ENCODE assay signal across 8 cellular contexts in the genomic region with DNA sequence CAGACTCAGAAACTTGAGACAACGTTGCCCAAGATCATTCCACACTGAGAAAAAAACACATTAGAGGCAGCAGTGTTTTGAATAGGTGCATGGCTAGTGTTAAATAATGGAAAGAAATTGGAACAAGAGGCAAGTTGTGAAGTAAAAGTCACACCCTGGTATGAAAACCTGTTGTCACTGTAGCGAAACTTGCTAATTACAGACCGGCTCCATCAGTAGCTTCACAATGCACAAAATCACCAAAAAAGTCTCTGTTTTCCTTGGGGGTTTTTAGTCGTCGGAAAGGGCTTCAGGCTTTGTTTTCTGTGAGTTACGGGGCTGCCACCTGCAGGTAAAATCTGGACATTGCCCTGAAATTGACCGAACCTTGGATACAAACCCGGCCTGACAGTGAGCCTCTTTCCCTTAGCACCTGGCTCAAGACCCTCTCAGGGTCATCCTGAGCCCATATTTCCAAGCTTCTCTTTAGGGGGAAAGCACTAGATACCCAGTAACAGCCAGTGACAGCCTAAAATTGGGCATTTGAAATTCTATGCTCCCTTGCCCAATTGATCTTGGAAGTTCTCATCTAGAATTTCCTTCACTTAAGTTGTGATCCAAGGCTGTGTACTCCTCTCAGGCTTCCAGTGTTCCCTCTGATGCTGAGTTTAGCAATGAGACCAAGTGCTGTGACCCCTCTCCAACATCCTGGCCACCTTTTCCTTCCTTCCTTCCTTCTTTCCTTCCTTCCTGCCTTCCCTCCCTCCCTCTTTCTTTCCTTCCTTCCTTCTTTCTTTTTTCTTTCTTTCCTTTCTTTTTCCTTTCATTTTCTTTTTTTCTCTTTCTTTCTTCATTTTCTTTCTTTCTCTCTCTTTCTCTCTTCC. TPM values are rescaled to one million over a fixed set of nuclear protein-coding genes. Genes with fewer than 3 reads are reported as not detected.
DNase-seq lines count a peak whose midpoint lies in the region; ATAC-seq and TF ChIP-seq lines count a peak whose summit lies in the region.

No MANE protein-coding gene starts in this region.

- H3K4me3 Mint-ChIP-seq in IgD-negative memory B cell, result peak overlapping the region in 3 of 4 donors; percentile 39 to 66 (median 39)
- peak overlapping the region; percentile 23 to 79 (median 57) for H3K4me3 Mint-ChIP-seq in naive thymus-derived CD8-positive, alpha-beta T cell
- peak overlapping the region; percentile 57 for H3K4me3 Mint-ChIP-seq in stimulated activated naive CD8-positive, alpha-beta T cell treated with anti-CD3 and anti-CD28 coated beads, Interleukin-15, Interleukin-2, amounts not matched to agents 100 ng/mL and 50 ng/mL, for 24 hours

- no peak overlapping the region for H3K4me3 ChIP-seq in OCI-LY1 (ENCODE audit: low read depth, low read length, poor library complexity, severe bottlenecking)
- peak overlapping the region in 3 of 4 donors; percentile 2 to 54 (median 15) for H3K4me3 ChIP-seq in esophagus squamous epithelium

- no peaks in the 10 kb centered on the region for H3F3A ChIP-seq in OCI-LY1 (ENCODE audit: insufficient read depth, low read length)

- peak; percentile 83 to 94 for ATAC-seq in naive thymus-derived CD8-positive, alpha-beta T cell

- H3K27me3 Mint-ChIP-seq in IgD-negative memory B cell, result no peaks in the 10 kb centered on the region
- no peaks in the 10 kb centered on the region for H3K27me3 Mint-ChIP-seq in naive thymus-derived CD8-positive, alpha-beta T cell
- H3K27me3 Mint-ChIP-seq in stimulated activated naive CD8-positive, alpha-beta T cell treated with anti-CD3 and anti-CD28 coated beads, Interleukin-15, Interleukin-2, amounts not matched to agents 100 ng/mL and 50 ng/mL, for 24 hours, result peaks cover 7% of the 10 kb centered on the region

- POLR2A ChIA-PET in naive thymus-derived CD8-positive, alpha-beta T cell (lab: Charles Lee), result interaction anchor here (0.6 to 2.0 kb wide), 11 partner anchors 19 to 339 kb away, joined by 3 to 9 read pairs (median 3); a partner anchor contains a TSS

- 0 to 1% methylated on average over 8 of the region's 8 CpGs for WGBS in esophagus squamous epithelium, 2 donors

- H2AFZ ChIP-seq in OCI-LY1 (ENCODE audit: low read length), result no peak overlapping the region

- H3K9me2 ChIP-seq in OCI-LY1 (ENCODE audit: low read depth, low read length), result no peaks in the 10 kb centered on the region

- no peaks in the 10 kb centered on the region for H3K79me2 ChIP-seq in OCI-LY1 (ENCODE audit: insufficient read depth, low read length)

- peak overlapping the region; percentile 21; the same call in 1 of the 2 replicates for H3K4me2 ChIP-seq in OCI-LY1 (ENCODE audit: low read length)

- no peaks in the 10 kb centered on the region for H3K9me3 Mint-ChIP-seq in IgD-negative memory B cell
- H3K9me3 Mint-ChIP-seq in naive thymus-derived CD8-positive, alpha-beta T cell, result no peaks in the 10 kb centered on the region
- no peaks in the 10 kb centered on the region for H3K9me3 Mint-ChIP-seq in stimulated activated naive CD8-positive, alpha-beta T cell treated with anti-CD3 and anti-CD28 coated beads, Interleukin-15, Interleukin-2, amounts not matched to agents 100 ng/mL and 50 ng/mL, for 24 hours

- peak; percentile 80 for TF ChIP-seq CTCF in GM10266 (IDR thresholded peaks at IDR 0.05; ENCODE audit: control insufficient read depth, insufficient read depth, low read depth, missing control alignments)
- TF ChIP-seq CTCF in OCI-LY1 (IDR thresholded peaks at IDR 0.05; ENCODE audit: low read length), result peak; percentile 78
- peak; percentile 50 to 91 (median 80) for TF ChIP-seq CTCF in esophagus squamous epithelium (IDR thresholded peaks at IDR 0.05)

- H3K4me1 Mint-ChIP-seq in IgD-negative memory B cell, result peaks cover 10 to 14% (median 11%) of the 10 kb centered on the region in 3 donors
- H3K4me1 Mint-ChIP-seq in naive thymus-derived CD8-positive, alpha-beta T cell, result peaks cover 10 to 25% (median 22%) of the 10 kb centered on the region in 4 donors
- peaks cover 20% of the 10 kb centered on the region for H3K4me1 Mint-ChIP-seq in stimulated activated naive CD8-positive, alpha-beta T cell treated with anti-CD3 and anti-CD28 coated beads, Interleukin-15, Interleukin-2, amounts not matched to agents 100 ng/mL and 50 ng/mL, for 24 hours (ENCODE audit: low read depth)

- no peaks in the 10 kb centered on the region for H4K20me1 ChIP-seq in OCI-LY1 (ENCODE audit: insufficient read depth, low read length)

- H3K9me3 ChIP-seq in OCI-LY1 (ENCODE audit: low read length) (no peaks in the 10 kb centered on the region), esophagus squamous epithelium (no peaks in the 10 kb centered on the region)

- DNase-seq in GM10266 (ENCODE audit: extremely low spot score) (peak; percentile 76), activated T-cell treated with anti-CD3 and anti-CD28 coated beads for 24 hours (ENCODE audit: low read depth) (peak; percentile 60), esophagus squamous epithelium (lab: John Stamatoyannopoulos, UW) (no peak), cortex of kidney (lab: John Stamatoyannopoulos, UW) (no peak)
- peak; percentile 44 to 86 (median 76) for DNase-seq in naive thymus-derived CD8-positive, alpha-beta T cell

- peak overlapping the region in 1 of 3 donors; percentile 53 for H3K27ac Mint-ChIP-seq in IgD-negative memory B cell
- peak overlapping the region in 9 of 10 donors; percentile 1 to 72 (median 44) for H3K27ac Mint-ChIP-seq in naive thymus-derived CD8-positive, alpha-beta T cell
- H3K27ac Mint-ChIP-seq in stimulated activated naive CD8-positive, alpha-beta T cell treated with anti-CD3 and anti-CD28 coated beads, Interleukin-15, Interleukin-2, amounts not matched to agents 100 ng/mL and 50 ng/mL, for 24 hours, result no peak overlapping the region

- H3K27me3 ChIP-seq in OCI-LY1 (ENCODE audit: insufficient read depth, low read length) (no peaks in the 10 kb centered on the region), esophagus squamous epithelium (no peaks in the 10 kb centered on the region)

- H3K4me1 ChIP-seq in OCI-LY1 (ENCODE audit: insufficient read depth, low read length, severe bottlenecking) (peaks cover 6% of the 10 kb centered on the region), esophagus squamous epithelium (peaks cover 0 to 9% (median 0%) of the 10 kb centered on the region in 3 donors)

- TF ChIP-seq POLR2A in esophagus squamous epithelium (IDR thresholded peaks at IDR 0.05), result no peak

- H3K9ac ChIP-seq in OCI-LY1 (ENCODE audit: low read length), result peak overlapping the region; percentile 21; the same call in 1 of the 2 replicates

- intact Hi-C loops in esophagus squamous epithelium (cut with DNase I), result loop anchor here (5.0 kb wide), 1 partner anchor 90 kb away; no protein-coding TSS in a partner anchor

- no peaks in the 10 kb centered on the region for H3K36me3 Mint-ChIP-seq in IgD-negative memory B cell
- no peaks in the 10 kb centered on the region for H3K36me3 Mint-ChIP-seq in naive thymus-derived CD8-positive, alpha-beta T cell
- H3K36me3 Mint-ChIP-seq in stimulated activated naive CD8-positive, alpha-beta T cell treated with anti-CD3 and anti-CD28 coated beads, Interleukin-15, Interleukin-2, amounts not matched to agents 100 ng/mL and 50 ng/mL, for 24 hours (ENCODE audit: low read depth), result no peaks in the 10 kb centered on the region

- H3K27ac ChIP-seq in OCI-LY1 (ENCODE audit: low read depth, low read length, poor library complexity, severe bottlenecking), result no peak overlapping the region
- H3K27ac ChIP-seq in esophagus squamous epithelium, result peak overlapping the region in 1 of 4 donors; percentile 30

- H3K36me3 ChIP-seq in OCI-LY1 (ENCODE audit: insufficient read depth, low read length) (no peaks in the 10 kb centered on the region), esophagus squamous epithelium (no peaks in the 10 kb centered on the region)

RNA-seq across cellular contexts. Expression of a gene that starts 7.2 kb away (rescaled TPM):
- polyA plus RNA-seq in IgD-negative memory B cell, result 333 TPM
- total RNA-seq in esophagus squamous epithelium, result 100 to 1,000 TPM in 2 of 4 donors, 10 to 100 TPM in 2; 58.9 to 128 (median 107) TPM
- total RNA-seq in naive thymus-derived CD8-positive, alpha-beta T cell, result 100 to 1,000 TPM; 143 to 145 TPM
- polyA plus RNA-seq in naive thymus-derived CD8-positive, alpha-beta T cell, result 100 to 1,000 TPM; 130 to 162 (median 154) TPM

RNA-seq across cellular contexts. Expression of a gene that starts 43.7 kb away (rescaled TPM):
- 19.5 TPM for polyA plus RNA-seq in IgD-negative memory B cell
- total RNA-seq in esophagus squamous epithelium, result 10 to 100 TPM; 19.3 to 56.5 (median 28.3) TPM
- 100 to 1,000 TPM; 102 to 108 TPM for total RNA-seq in naive thymus-derived CD8-positive, alpha-beta T cell
- polyA plus RNA-seq in naive thymus-derived CD8-positive, alpha-beta T cell, result 10 to 100 TPM in 2 of 3 donors, 1 to 10 TPM in 1; 8.4 to 23.5 (median 11.5) TPM

Comparison
In these comparisons a context has a peak if more than half of its experiments do, and no peak if none do; other contexts are left out.
1. DNase-seq: peak in GM10266 (single experiment), activated T-cell treated with anti-CD3 and anti-CD28 coated beads for 24 hours (single experiment) and naive thymus-derived CD8-positive, alpha-beta T cell (10 of 10); none in esophagus squamous epithelium (single experiment) and cortex of kidney (single experiment).
2. Peak in every context shown above with its lines, with median percentiles within 50 percentile points of each other: CTCF ChIP-seq and H3K4me3 Mint-ChIP-seq.